Comparison of ENCODE assay signal across 27 cellular contexts in the genomic region with DNA sequence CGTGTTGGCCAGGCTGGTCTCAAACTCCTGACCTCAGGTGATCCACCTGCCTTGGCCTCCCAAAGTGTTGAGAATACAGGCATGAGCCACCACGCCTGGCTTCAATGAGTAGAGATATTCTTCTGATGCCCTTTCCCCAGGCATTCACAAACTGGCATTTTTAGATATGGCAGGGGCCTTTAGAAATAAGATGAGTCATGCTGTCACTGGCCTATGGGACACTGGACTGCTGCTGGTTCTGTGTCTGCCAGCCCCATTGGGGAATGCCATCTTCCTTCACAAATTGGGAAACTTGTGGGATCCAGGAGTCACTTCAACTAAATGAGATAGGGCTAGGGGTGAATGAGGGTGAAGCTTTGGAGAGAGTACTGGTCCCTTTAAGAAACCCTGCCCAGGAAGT. TPM values are rescaled to one million over a fixed set of nuclear protein-coding genes. Genes with fewer than 3 reads are reported as not detected.
DNase-seq lines count a peak whose midpoint lies in the region; ATAC-seq, FAIRE-seq and TF ChIP-seq lines count a peak whose summit lies in the region.
"Had no signal": no experiment of that assay in that cellular context is flagged by ENCODE, and none has a peak within 500 bp of the region (broad histone marks: within the 10 kb centered on the region; RNA-seq: fewer than 3 reads in every experiment).

No MANE protein-coding gene starts in this region.

- H3K27ac ChIP-seq in HepG2 (ENCODE audit: extremely low read length, insufficient read depth, low read length) (no peak overlapping the region), right lobe of liver (no peak overlapping the region), WERI-Rb-1 (peak overlapping the region; percentile 24), keratinocyte (ENCODE audit: control insufficient read depth, insufficient read depth, low read length) (no peak overlapping the region)
- H3K27ac ChIP-seq: BLaER1 treated with 17β-estradiol and CSF1 and Interleukin-3, amounts not matched to agents 10 nM and 100 nM; PC-9 had no signal

- no peak overlapping the region for H3K4me2 ChIP-seq in HepG2 (ENCODE audit: low read depth, low read length)
- peak overlapping the region; percentile 6 for H3K4me2 ChIP-seq in keratinocyte (ENCODE audit: control insufficient read depth, extremely low read depth, insufficient read depth, low read depth, low read length)
- H3K4me2 ChIP-seq: BLaER1 treated with 17β-estradiol and CSF1 and Interleukin-3, amounts not matched to agents 10 nM and 100 nM; PC-9 had no signal

- H2AFZ ChIP-seq in HepG2 (ENCODE audit: low read length) (no peak overlapping the region), keratinocyte (ENCODE audit: control insufficient read depth, low read length) (no peak overlapping the region)
- H2AFZ ChIP-seq: PC-9 had no signal

- TF ChIP-seq EP300 in HepG2 (IDR thresholded peaks at IDR 0.05; ENCODE audit: low read depth in 2 of 2, low read length in 2 of 2) (no peak), HepG2 (CRISPR knock-in tag; IDR thresholded peaks at IDR 0.05; ENCODE audit: borderline replicate concordance) (no peak)

- peaks cover 9% of the 10 kb centered on the region for H3K4me1 ChIP-seq in HepG2 (ENCODE audit: insufficient read depth, low read length)
- peaks cover 0 to 12% (median 4%) of the 10 kb centered on the region in 4 donors for H3K4me1 ChIP-seq in right lobe of liver
- H3K4me1 ChIP-seq in keratinocyte (ENCODE audit: control insufficient read depth, extremely low read depth, insufficient read depth, low read length): peaks cover 6% of the 10 kb centered on the region

- H3K9ac ChIP-seq in HepG2 (ENCODE audit: insufficient read depth, low read depth, low read length) (no peak overlapping the region), keratinocyte (ENCODE audit: control insufficient read depth, extremely low read depth, insufficient read depth, low read length) (no peak overlapping the region)
- H3K9ac ChIP-seq: BLaER1 treated with 17β-estradiol and CSF1 and Interleukin-3, amounts not matched to agents 10 nM and 100 nM had no signal

- CTCF ChIA-PET in HepG2 (lab: Yijun Ruan, JAX; ENCODE audit: low intra/inter-chr PET ratio, low total read pairs): no interaction called here

- ATAC-seq in HepG2 (no peak), right lobe of liver (no peak)

- H3K4me3 ChIP-seq in HepG2 (replicated peaks in 1 of 3; ENCODE audit: insufficient read depth in 1 of 3, low read depth in 2 of 3, low read length in 3 of 3) (no peak overlapping the region), right lobe of liver (no peak overlapping the region), WERI-Rb-1 (ENCODE audit: low read depth, low read length) (no peak overlapping the region), keratinocyte (ENCODE audit: control insufficient read depth in 2 of 3, extremely low read depth in 1 of 3, insufficient read depth in 2 of 3, low read depth in 1 of 3, low read length in 3 of 3) (no peak overlapping the region)
- H3K4me3 ChIP-seq: BLaER1 treated with 17β-estradiol and CSF1 and Interleukin-3, amounts not matched to agents 10 nM and 100 nM; HAP-1; PC-9 had no signal

- no peaks in the 10 kb centered on the region for H3K36me3 ChIP-seq in HepG2 (replicated peaks in 1 of 2; ENCODE audit: control insufficient read depth in 1 of 2, insufficient read depth in 2 of 2, low read length in 2 of 2)
- no peaks in the 10 kb centered on the region for H3K36me3 ChIP-seq in right lobe of liver
- H3K36me3 ChIP-seq in WERI-Rb-1: no peaks in the 10 kb centered on the region
- no peaks in the 10 kb centered on the region for H3K36me3 ChIP-seq in keratinocyte (ENCODE audit: control insufficient read depth in 2 of 2, extremely low read depth in 1 of 2, insufficient read depth in 2 of 2, low read length in 2 of 2)
- H3K36me3 ChIP-seq: BLaER1 treated with 17β-estradiol and CSF1 and Interleukin-3, amounts not matched to agents 10 nM and 100 nM; HAP-1 had no signal

- no peaks in the 10 kb centered on the region for H3K9me1 ChIP-seq in keratinocyte (ENCODE audit: control insufficient read depth, extremely low read depth, insufficient read depth, low read length)

- intact Hi-C loops in HepG2 (cut with micrococcal nuclease; ENCODE audit: unreplicated experiment) (no loop called here), right lobe of liver (cut with DNase I) (loop anchor here in 1 of 2 donors (10.0 kb wide), 1 partner anchor 144 kb away; no protein-coding TSS in a partner anchor)

- H4K20me1 ChIP-seq in HepG2 (ENCODE audit: insufficient read depth, low read length) (no peaks in the 10 kb centered on the region), keratinocyte (ENCODE audit: control insufficient read depth, extremely low read depth, insufficient read depth, low read length) (peaks cover 3% of the 10 kb centered on the region)

- FAIRE-seq in HepG2 (lab: Jason Lieb, UNC): no peak
- no peak for FAIRE-seq in keratinocyte (lab: Jason Lieb, UNC)
- FAIRE-seq: D721Med, GM12891 had no signal

- no peak for TF ChIP-seq CTCF in HepG2 (CRISPR knock-in tag; IDR thresholded peaks at IDR 0.05)
- no peak for TF ChIP-seq CTCF in right lobe of liver (IDR thresholded peaks at IDR 0.05)
- no peak for TF ChIP-seq CTCF in WERI-Rb-1 (IDR thresholded peaks at IDR 0.05; ENCODE audit: low read depth, low read length)
- TF ChIP-seq CTCF in keratinocyte (optimal IDR thresholded peaks at IDR 0.05 in 1 of 3, IDR thresholded peaks at IDR 0.05 in 1 of 3, conservative IDR thresholded peaks at IDR 0.05 in 1 of 3; ENCODE audit: extremely low read depth in 1 of 3, insufficient read depth in 2 of 3, low read length in 3 of 3): no peak

- TF ChIP-seq RAD21 in HepG2 (CRISPR knock-in tag; IDR thresholded peaks at IDR 0.05): no peak

- no peaks in the 10 kb centered on the region for H3K9me3 ChIP-seq in HepG2 (ENCODE audit: low read length)
- H3K9me3 ChIP-seq in right lobe of liver: peaks cover 0 to 2% (median 0%) of the 10 kb centered on the region in 4 donors
- H3K9me3 ChIP-seq in WERI-Rb-1 (ENCODE audit: severe bottlenecking): no peaks in the 10 kb centered on the region
- H3K9me3 ChIP-seq in keratinocyte (ENCODE audit: control insufficient read depth, low read depth, low read length): no peaks in the 10 kb centered on the region
- H3K9me3 ChIP-seq: HAP-1 had no signal

- H3K27me3 ChIP-seq in HepG2 (ENCODE audit: control insufficient read depth in 1 of 2, insufficient read depth in 2 of 2, low read length in 2 of 2): peaks cover 11 to 61% of the 10 kb centered on the region in 2 experiments; a peak in 4 of 5 replicates
- H3K27me3 ChIP-seq in right lobe of liver: peaks cover 0 to 16% of the 10 kb centered on the region in 2 donors
- H3K27me3 ChIP-seq in WERI-Rb-1 (ENCODE audit: insufficient read depth, low read depth, severe bottlenecking): no peaks in the 10 kb centered on the region
- peaks cover 42% of the 10 kb centered on the region for H3K27me3 ChIP-seq in keratinocyte (ENCODE audit: control insufficient read depth, extremely low read depth, insufficient read depth, low read length)

- no peak for DNase-seq in HepG2 (ENCODE audit: low spot score)
- no peak for DNase-seq in right lobe of liver
- no peak for DNase-seq in WERI-Rb-1
- DNase-seq in keratinocyte (ENCODE audit: low read depth, low spot score): no peak
- no peak for DNase-seq in DMS153 (lab: John Stamatoyannopoulos, UW)
- no peak for DNase-seq in SHP77 treated with DMSO at 0.1 percent for 48 hours (lab: John Stamatoyannopoulos, UW)
- DNase-seq in stimulated activated naive CD4-positive, alpha-beta T cell treated with Interleukin-2 at 50 U/mL for 16 hours (lab: John Stamatoyannopoulos, UW): no peak
- DNase-seq: AML-193; CD4-positive, alpha-beta T cell; DMS79 treated with DMSO at 0.1 percent for 48 hours; GF-D8; GOT3; Karpas-422; MV-4-11; NCI-H1105; NCI-H2029 treated with DMSO at 0.1 percent for 48 hours; NCI-H526; NK-92 treated with Interleukin-12 subunit alpha and Interleukin-12 subunit beta, amount 100 ng/mL, for 24 hours; SHP77 had no signal

- no TSS peak for BruUV-seq in HepG2 (replicated peaks; lab: Mats Ljungman, UMichigan)

- TF ChIP-seq POLR2A in HepG2 (IDR thresholded peaks at IDR 0.05; ENCODE audit: insufficient read depth in 1 of 2, low read depth in 2 of 2, low read length in 2 of 2) (no peak), right lobe of liver (IDR thresholded peaks at IDR 0.05) (no peak)

- H3K79me2 ChIP-seq in HepG2 (ENCODE audit: insufficient read depth, low read length): no peaks in the 10 kb centered on the region
- H3K79me2 ChIP-seq in keratinocyte (ENCODE audit: control insufficient read depth, insufficient read depth, low read length): no peaks in the 10 kb centered on the region

- dilution Hi-C loops in keratinocyte (cut with MboI; ENCODE audit: extremely low pct_ligation_motif_present, low sequenced_read_pairs): no loop called here

- WGBS in HepG2 (ENCODE audit: low lambda C conversion rate): 27% methylated on average over 2 of the region's 2 CpGs
- 100% methylated on average over 1 of the region's 2 CpGs for WGBS in right lobe of liver (ENCODE audit: insufficient coverage, low coverage, low lambda C conversion rate, missing lambda C conversion rate)

- in situ Hi-C loops in HepG2 (cut with HindIII; ENCODE audit: extremely low pct_ligation_motif_present, low pct_unique_long_range_greater_than_20kb): no loop called here

- POLR2A ChIA-PET in HepG2 (lab: Yijun Ruan, JAX): no interaction called here

RNA-seq across cellular contexts. Expression of a gene that starts 16.0 kb away (rescaled TPM):
- total RNA-seq in HepG2 (2016; rRNA removed; fragmentation: Illumina TruSeq; extraction: Trizol) (not detected in 2 replicates), right lobe of liver (under 1 TPM in 2 of 6 experiments, not detected in 4; 0.22 to 0.44 TPM)
- total RNA-seq in HepG2 (2016; cell fraction: cytosol; rRNA removed; fragmentation: Illumina TruSeq; extraction: Trizol; ENCODE audit: low read depth): not detected in 2 replicates
- total RNA-seq in HepG2 (2016; cell fraction: insoluble cytoplasmic fraction; rRNA removed; fragmentation: Illumina TruSeq; extraction: Trizol): not detected in 2 replicates
- not detected in 2 replicates for total RNA-seq in HepG2 (2016; cell fraction: membrane; rRNA removed; fragmentation: Illumina TruSeq; extraction: Trizol)
- not detected in 2 replicates for total RNA-seq in HepG2 (2016; cell fraction: nucleus; rRNA removed; fragmentation: Illumina TruSeq; extraction: Trizol)
- polyA plus RNA-seq in HepG2 (2011; rRNA removed) (not detected in 2 replicates), keratinocyte (not detected in 3 replicates)
- polyA plus RNA-seq in HepG2 (2011; cell fraction: cytosol; rRNA removed): not detected in 2 replicates
- not detected in 2 replicates for polyA plus RNA-seq in HepG2 (2011; cell fraction: nucleus; rRNA removed)
- polyA plus RNA-seq in HepG2 (2012): not detected in 2 replicates
- not detected in 2 replicates for polyA plus RNA-seq in HepG2 (2016; cell fraction: cytosol; fragmentation: Illumina TruSeq; extraction: Trizol; ENCODE audit: low read depth)
- polyA plus RNA-seq in HepG2 (2016; cell fraction: insoluble cytoplasmic fraction; fragmentation: Illumina TruSeq; extraction: Trizol; ENCODE audit: low read depth): not detected in 2 replicates
- polyA plus RNA-seq in HepG2 (2016; cell fraction: membrane; fragmentation: Illumina TruSeq; extraction: Trizol; ENCODE audit: low read depth): not detected in 2 replicates
- polyA plus RNA-seq in HepG2 (2016; cell fraction: nucleus; fragmentation: Illumina TruSeq; extraction: Trizol; ENCODE audit: insufficient read depth, low read depth): not detected in 2 replicates
- 0.77 TPM in 1 of 2 replicates, not detected in the other for polyA minus RNA-seq in HepG2 (2011; rRNA and poly(A)+ RNA removed; ENCODE audit: low replicate concordance)
- not detected in 2 replicates for polyA minus RNA-seq in HepG2 (2011; cell fraction: cytosol; rRNA and poly(A)+ RNA removed)
- polyA minus RNA-seq in HepG2 (2011; cell fraction: nucleus; rRNA and poly(A)+ RNA removed): not detected in 2 replicates
- polyA plus RNA-seq in keratinocyte (2011; ENCODE audit: low read depth): 0.50 TPM
- polyA plus RNA-seq in keratinocyte (2011; cell fraction: cytosol; rRNA removed): not detected in 2 replicates
- polyA plus RNA-seq in keratinocyte (2011; cell fraction: nucleus; rRNA removed): not detected in 2 replicates
- 0.10 TPM in 1 of 2 replicates, not detected in the other for polyA plus RNA-seq in keratinocyte (2012; ENCODE audit: low replicate concordance)
- polyA minus RNA-seq in keratinocyte: not detected in 3 replicates
- not detected for polyA minus RNA-seq in keratinocyte (2011; cell fraction: cytosol; rRNA and poly(A)+ RNA removed)
- polyA minus RNA-seq in keratinocyte (2011; cell fraction: nucleus; rRNA and poly(A)+ RNA removed): not detected in 2 replicates
- total RNA-seq: A172; CD4-positive, alpha-beta T cell; M059J; PC-9; RPMI7951 had no signal

RNA-seq across cellular contexts. Expression of a gene that starts 19.1 kb away (rescaled TPM):
- total RNA-seq in HepG2 (2016; rRNA removed; fragmentation: Illumina TruSeq; extraction: Trizol) (1.1 and 1.2 TPM in 2 replicates), right lobe of liver (1 to 10 TPM in 5 of 6 experiments, under 1 TPM in 1; 0.88 to 5.1 (median 2.1) TPM)
- total RNA-seq in HepG2 (2016; cell fraction: cytosol; rRNA removed; fragmentation: Illumina TruSeq; extraction: Trizol; ENCODE audit: low read depth): 0.10 and 0.18 TPM in 2 replicates
- 0.79 and 1.1 TPM in 2 replicates for total RNA-seq in HepG2 (2016; cell fraction: insoluble cytoplasmic fraction; rRNA removed; fragmentation: Illumina TruSeq; extraction: Trizol)
- 0.65 and 0.71 TPM in 2 replicates for total RNA-seq in HepG2 (2016; cell fraction: membrane; rRNA removed; fragmentation: Illumina TruSeq; extraction: Trizol)
- 1.5 and 1.6 TPM in 2 replicates for total RNA-seq in HepG2 (2016; cell fraction: nucleus; rRNA removed; fragmentation: Illumina TruSeq; extraction: Trizol)
- polyA plus RNA-seq in HepG2 (2011; rRNA removed) (0.68 and 0.75 TPM in 2 replicates), keratinocyte (2.8 to 5.9 TPM (median 3.9 TPM) in 3 replicates)
- 0.47 and 0.54 TPM in 2 replicates for polyA plus RNA-seq in HepG2 (2011; cell fraction: cytosol; rRNA removed)
- polyA plus RNA-seq in HepG2 (2011; cell fraction: nucleus; rRNA removed): 1.2 TPM in 2 replicates
- 0.35 and 0.38 TPM in 2 replicates for polyA plus RNA-seq in HepG2 (2012)
- 0.17 and 0.19 TPM in 2 replicates for polyA plus RNA-seq in HepG2 (2016; cell fraction: cytosol; fragmentation: Illumina TruSeq; extraction: Trizol; ENCODE audit: low read depth)
- polyA plus RNA-seq in HepG2 (2016; cell fraction: insoluble cytoplasmic fraction; fragmentation: Illumina TruSeq; extraction: Trizol; ENCODE audit: low read depth): 0.99 and 1.4 TPM in 2 replicates
- 0.41 and 0.78 TPM in 2 replicates for polyA plus RNA-seq in HepG2 (2016; cell fraction: membrane; fragmentation: Illumina TruSeq; extraction: Trizol; ENCODE audit: low read depth)
- polyA plus RNA-seq in HepG2 (2016; cell fraction: nucleus; fragmentation: Illumina TruSeq; extraction: Trizol; ENCODE audit: insufficient read depth, low read depth): 2.5 and 3.1 TPM in 2 replicates
- polyA minus RNA-seq in HepG2 (2011; rRNA and poly(A)+ RNA removed; ENCODE audit: low replicate concordance): 1.7 and 4.8 TPM in 2 replicates
- polyA minus RNA-seq in HepG2 (2011; cell fraction: cytosol; rRNA and poly(A)+ RNA removed): 0.89 and 1.3 TPM in 2 replicates
- 1.2 and 1.7 TPM in 2 replicates for polyA minus RNA-seq in HepG2 (2011; cell fraction: nucleus; rRNA and poly(A)+ RNA removed)
- polyA plus RNA-seq in keratinocyte (2011; ENCODE audit: low read depth): 2.9 TPM
- 3.0 TPM in 2 replicates for polyA plus RNA-seq in keratinocyte (2011; cell fraction: cytosol; rRNA removed)
- 7.9 and 8.2 TPM in 2 replicates for polyA plus RNA-seq in keratinocyte (2011; cell fraction: nucleus; rRNA removed)
- polyA plus RNA-seq in keratinocyte (2012; ENCODE audit: low replicate concordance): 5.4 and 7.6 TPM in 2 replicates
- 4.1 to 8.7 TPM (median 4.3 TPM) in 3 replicates for polyA minus RNA-seq in keratinocyte
- polyA minus RNA-seq in keratinocyte (2011; cell fraction: cytosol; rRNA and poly(A)+ RNA removed): 5.8 TPM
- 9.7 and 12.9 TPM in 2 replicates for polyA minus RNA-seq in keratinocyte (2011; cell fraction: nucleus; rRNA and poly(A)+ RNA removed)
